Comparison of ENCODE assay signal across 17 cellular contexts in the genomic region with DNA sequence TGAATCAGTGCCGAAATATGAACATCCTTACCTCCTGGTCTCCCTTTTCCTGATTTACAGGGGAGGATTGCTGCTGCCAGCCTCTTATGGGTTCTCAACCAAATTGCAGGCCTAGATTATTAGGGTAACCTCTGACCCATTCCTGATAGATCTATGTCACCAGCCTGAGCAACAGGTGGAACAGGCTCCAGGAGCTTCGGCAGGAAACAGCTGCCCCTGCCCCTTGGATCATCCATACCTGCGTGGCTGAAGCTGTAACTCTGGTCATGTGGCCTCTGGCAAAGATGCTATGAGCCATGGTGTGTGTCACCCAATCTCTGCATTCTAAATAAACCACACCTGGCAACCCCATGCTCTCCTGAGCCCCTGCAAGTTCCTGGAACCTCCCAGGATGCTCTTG. TPM values are rescaled to one million over a fixed set of nuclear protein-coding genes. Genes with fewer than 3 reads are reported as not detected.
DNase-seq lines count a peak whose midpoint lies in the region; TF ChIP-seq lines count a peak whose summit lies in the region.
"Had no signal": no experiment of that assay in that cellular context is flagged by ENCODE, and none has a peak within 500 bp of the region (broad histone marks: within the 10 kb centered on the region; RNA-seq: fewer than 3 reads in every experiment).

No MANE protein-coding gene starts in this region.

- DNase-seq in COLO668 (lab: John Stamatoyannopoulos, UW; ENCODE audit: unreplicated experiment) = peak; percentile 3
- DNase-seq in epithelial cell of prostate (ENCODE audit: low read depth, low spot score) = no peak
- DNase-seq in mesenteric fat pad (ENCODE audit: low spot score) = peak; percentile 57
- no peak for DNase-seq in left ventricle myocardium inferior
- no peak for DNase-seq in NCI-H2107 treated with DMSO at 0.1 percent for 48 hours (lab: John Stamatoyannopoulos, UW; ENCODE audit: unreplicated experiment)
- no peak for DNase-seq in NCI-H2196 treated with DMSO at 0.1 percent for 48 hours (lab: John Stamatoyannopoulos, UW; ENCODE audit: unreplicated experiment)
- no peak for DNase-seq in pons (ENCODE audit: low spot score)
- DNase-seq: BE2C; CD4-positive, alpha-beta memory T cell; COR-L47; DMS153; GF-D8; HCEC 1CT had no signal

- H3K36me3 ChIP-seq in HEK293 (ENCODE audit: control insufficient read depth in 2 of 2, insufficient read depth in 1 of 2, low read length in 2 of 2) (no peaks in the 10 kb centered on the region), left ventricle myocardium inferior (no peaks in the 10 kb centered on the region)
- H3K36me3 ChIP-seq: BE2C had no signal

- POLR2A ChIA-PET in HEK293 (lab: Yijun Ruan, JAX) = no interaction called here

- CTCF ChIA-PET in HEK293 (lab: Yijun Ruan, JAX) = interaction anchor here (0.6 to 1.1 kb wide), 2 partner anchors 15 to 42 kb away, joined by 3 read pairs; no protein-coding TSS in a partner anchor

- no peak for TF ChIP-seq CTCF in HEK293 (tag by site-specific recombination; IDR thresholded peaks at IDR 0.05)
- no peak for TF ChIP-seq CTCF in left ventricle myocardium inferior (IDR thresholded peaks at IDR 0.05; ENCODE audit: borderline replicate concordance)

- H3K4me1 ChIP-seq in HEK293 (ENCODE audit: control insufficient read depth, insufficient read depth, low read length) (no peaks in the 10 kb centered on the region), left ventricle myocardium inferior (no peaks in the 10 kb centered on the region)

- intact Hi-C loops in left ventricle myocardium inferior (cut with micrococcal nuclease) = no loop called here

- H3K27ac ChIP-seq in HEK293 (ENCODE audit: extremely low read depth, low read depth, low read length) (no peak overlapping the region), epithelial cell of prostate (peak overlapping the region; percentile 40), left ventricle myocardium inferior (replicated peaks) (no peak overlapping the region)
- H3K27ac ChIP-seq: A549, C4-2B, HL-60 had no signal

- H3K27me3 ChIP-seq in left ventricle myocardium inferior (ENCODE audit: low read depth) = no peaks in the 10 kb centered on the region
- H3K27me3 ChIP-seq: BE2C had no signal

- H3K4me3 ChIP-seq in HEK293 (ENCODE audit: low read depth, low read length) (no peak overlapping the region), left ventricle myocardium inferior (no peak overlapping the region)
- H3K4me3 ChIP-seq: A549 had no signal

- no peaks in the 10 kb centered on the region for H3K9me3 ChIP-seq in HEK293 (ENCODE audit: control insufficient read depth, insufficient read depth, low read depth, low read length)
- no peaks in the 10 kb centered on the region for H3K9me3 ChIP-seq in left ventricle myocardium inferior (replicated peaks)
- H3K9me3 ChIP-seq: A549, BE2C had no signal

TF ChIP-seq in HEK293, 187 proteins besides CTCF, POLR2A, EP300 and RAD21:
- TF ChIP-seq KLF9 (tag by site-specific recombination; IDR thresholded peaks at IDR 0.05; ENCODE audit: low read depth) (no peak), SCRT1 (tag by site-specific recombination; IDR thresholded peaks at IDR 0.05; ENCODE audit: borderline replicate concordance) (peak; percentile 60; the same call in 1 of the 2 replicates), ZNF792 (tag by site-specific recombination; IDR thresholded peaks at IDR 0.05) (no peak), SCRT2 (tag by site-specific recombination; IDR thresholded peaks at IDR 0.05) (peak; percentile 78)

RNA-seq across cellular contexts. Expression of a gene that starts 18.4 kb away (rescaled TPM):
- 46.1 TPM for total RNA-seq in mesenteric fat pad
- 33.4 TPM for total RNA-seq in left ventricle myocardium inferior

Comparison
In these comparisons a context has a peak if more than half of its experiments do, and no peak if none do; other contexts are left out.
1. DNase-seq: peak in COLO668 (single experiment) and mesenteric fat pad (single experiment); none in epithelial cell of prostate (single experiment), left ventricle myocardium inferior (single experiment), NCI-H2107 treated with DMSO at 0.1 percent for 48 hours (single experiment), NCI-H2196 treated with DMSO at 0.1 percent for 48 hours (single experiment) and pons (single experiment).